Comparison of ENCODE assay signal across 9 cellular contexts in the genomic region with DNA sequence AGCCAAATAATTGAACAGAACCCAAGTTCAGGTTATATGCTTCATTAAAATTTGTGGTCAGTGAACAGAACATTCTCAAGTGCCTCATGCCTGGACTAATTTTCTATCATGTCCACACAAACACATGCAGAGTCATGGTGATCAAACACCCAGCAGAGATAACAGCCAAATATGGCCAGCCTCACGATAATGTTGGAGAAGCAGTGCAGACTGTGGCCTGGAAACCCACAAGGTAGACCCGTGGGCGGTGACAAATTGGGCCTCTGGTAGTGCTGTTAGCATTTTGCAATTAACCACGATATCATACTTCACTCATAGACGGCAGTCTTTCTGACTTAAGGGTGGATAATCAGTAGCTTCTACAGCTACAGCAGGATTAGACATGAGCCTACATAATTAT. TPM values are rescaled to one million over a fixed set of nuclear protein-coding genes. Genes with fewer than 3 reads are reported as not detected.
A peak's percentile ranks its signal among the peaks of the same experiment; 100 is the strongest.
DNase-seq lines count a peak whose midpoint lies in the region; ATAC-seq and TF ChIP-seq lines count a peak whose summit lies in the region.
"Had no signal": no experiment of that assay in that cellular context is flagged by ENCODE, and none has a peak within 500 bp of the region (broad histone marks: within the 10 kb centered on the region; RNA-seq: fewer than 3 reads in every experiment).

No MANE protein-coding gene starts in this region.

- H4K20me1 ChIP-seq in DND-41 (ENCODE audit: insufficient read depth, low read length) = no peaks in the 10 kb centered on the region

- ATAC-seq in DND-41 (ENCODE audit: insufficient read depth, low read depth) (peak; percentile 66), HG02678 (IDR thresholded peaks at IDR 0.05; ENCODE audit: unreplicated experiment) (no peak)
- no peak for ATAC-seq in activated CD8-positive, alpha-beta T cell treated with anti-CD3 and anti-CD28 coated beads, Interleukin-2, amount 10 ng/mL, durations not matched to agents 7 days and 5 days

- no peak overlapping the region for H3K4me2 ChIP-seq in DND-41 (ENCODE audit: insufficient read depth, low read length)

- H3K27ac Mint-ChIP-seq in activated CD8-positive, alpha-beta T cell treated with anti-CD3 and anti-CD28 coated beads, Interleukin-2, amount 10 ng/mL, durations not matched to agents 7 days and 5 days = no peak overlapping the region

- H3K27me3 ChIP-seq in DND-41 (ENCODE audit: insufficient read depth, low read length, poor library complexity) = no peaks in the 10 kb centered on the region

- H3K36me3 Mint-ChIP-seq in activated CD8-positive, alpha-beta T cell treated with anti-CD3 and anti-CD28 coated beads, Interleukin-2, amount 10 ng/mL, durations not matched to agents 7 days and 5 days (ENCODE audit: low read depth) = no peaks in the 10 kb centered on the region

- no peak overlapping the region for H3K4me3 ChIP-seq in DND-41 (ENCODE audit: low read depth in 1 of 2, low read length in 2 of 2)

- DNase-seq in DND-41 (peak; percentile 22), H4 (ENCODE audit: low spot score) (peak; percentile 22), kidney tubule cell (ENCODE audit: low spot score) (peak; percentile 84), NCI-H526 (lab: John Stamatoyannopoulos, UW) (no peak), anterior cingulate cortex (lab: John Stamatoyannopoulos, UW) (no peak)
- DNase-seq in activated CD8-positive, alpha-beta T cell treated with anti-CD3 and anti-CD28 coated beads, Interleukin-2, amount 10 ng/mL, durations not matched to agents 7 days and 5 days = peak; percentile 27
- DNase-seq: hippocampal formation had no signal

- no peak for TF ChIP-seq CTCF in DND-41 (IDR thresholded peaks at IDR 0.05; ENCODE audit: borderline replicate concordance, extremely low read depth, low read length, poor library complexity, severe bottlenecking)

- H3K9me3 Mint-ChIP-seq in activated CD8-positive, alpha-beta T cell treated with anti-CD3 and anti-CD28 coated beads, Interleukin-2, amount 10 ng/mL, durations not matched to agents 7 days and 5 days (ENCODE audit: insufficient read depth) = no peaks in the 10 kb centered on the region
- H3K9me3 Mint-ChIP-seq: central memory CD8-positive, alpha-beta T cell had no signal

- POLR2A ChIA-PET in activated CD8-positive, alpha-beta T cell treated with anti-CD3 and anti-CD28 coated beads, Interleukin-2, amount 10 ng/mL, durations not matched to agents 7 days and 5 days (lab: Charles Lee) = no interaction called here

- CTCF ChIA-PET in activated CD8-positive, alpha-beta T cell treated with anti-CD3 and anti-CD28 coated beads, Interleukin-2, amount 10 ng/mL, durations not matched to agents 7 days and 5 days (lab: Charles Lee) = no interaction called here

- no peak overlapping the region for H3K27ac ChIP-seq in DND-41 (ENCODE audit: low read length)

- no peak overlapping the region for H3K9ac ChIP-seq in DND-41 (ENCODE audit: low read depth, low read length)

- no peaks in the 10 kb centered on the region for H3K79me2 ChIP-seq in DND-41 (ENCODE audit: insufficient read depth, low read length)

- H3K9me3 ChIP-seq in DND-41 (ENCODE audit: insufficient read depth, low read length, severe bottlenecking) = no peaks in the 10 kb centered on the region

- no peaks in the 10 kb centered on the region for H3K36me3 ChIP-seq in DND-41 (ENCODE audit: insufficient read depth, low read length)

- peaks cover 5% of the 10 kb centered on the region for H3K4me1 Mint-ChIP-seq in activated CD8-positive, alpha-beta T cell treated with anti-CD3 and anti-CD28 coated beads, Interleukin-2, amount 10 ng/mL, durations not matched to agents 7 days and 5 days (ENCODE audit: low read depth)
- H3K4me1 Mint-ChIP-seq: central memory CD8-positive, alpha-beta T cell had no signal

- H3K4me3 Mint-ChIP-seq in activated CD8-positive, alpha-beta T cell treated with anti-CD3 and anti-CD28 coated beads, Interleukin-2, amount 10 ng/mL, durations not matched to agents 7 days and 5 days = no peak overlapping the region
- H3K4me3 Mint-ChIP-seq: central memory CD8-positive, alpha-beta T cell had no signal

- H3K4me1 ChIP-seq in DND-41 (ENCODE audit: insufficient read depth, low read length) = no peaks in the 10 kb centered on the region

- H3K27me3 Mint-ChIP-seq in activated CD8-positive, alpha-beta T cell treated with anti-CD3 and anti-CD28 coated beads, Interleukin-2, amount 10 ng/mL, durations not matched to agents 7 days and 5 days (ENCODE audit: low read depth) = peaks cover 12% of the 10 kb centered on the region

- no peak overlapping the region for H2AFZ ChIP-seq in DND-41 (ENCODE audit: low read depth, low read length)

RNA-seq across cellular contexts. Expression of gene VWA8, which starts 35.0 kb away (rescaled TPM):
- 4.6 and 5.3 TPM in 2 replicates for total RNA-seq in H4 (2014; rRNA removed; shearing (Covaris generic))
- 10 to 100 TPM; 15.7 to 16.9 TPM for total RNA-seq in activated CD8-positive, alpha-beta T cell treated with anti-CD3 and anti-CD28 coated beads, Interleukin-2, amount 10 ng/mL, durations not matched to agents 7 days and 5 days

RNA-seq across cellular contexts. Expression of gene DGKH, which starts 52.5 kb away (rescaled TPM):
- 2.7 and 3.3 TPM in 2 replicates for total RNA-seq in H4 (2014; rRNA removed; shearing (Covaris generic))
- total RNA-seq in activated CD8-positive, alpha-beta T cell treated with anti-CD3 and anti-CD28 coated beads, Interleukin-2, amount 10 ng/mL, durations not matched to agents 7 days and 5 days = 10 to 100 TPM; 20.3 to 20.7 TPM

Comparison
In these comparisons a context has a peak if more than half of its experiments do, and no peak if none do; other contexts are left out.
1. DNase-seq: peak in DND-41 (single experiment), H4 (single experiment), activated CD8-positive, alpha-beta T cell treated with anti-CD3 and anti-CD28 coated beads, Interleukin-2, amount 10 ng/mL, durations not matched to agents 7 days and 5 days (single experiment) and kidney tubule cell (single experiment); none in NCI-H526 (0 of 2) and anterior cingulate cortex (0 of 58).